In the genomic region with DNA sequence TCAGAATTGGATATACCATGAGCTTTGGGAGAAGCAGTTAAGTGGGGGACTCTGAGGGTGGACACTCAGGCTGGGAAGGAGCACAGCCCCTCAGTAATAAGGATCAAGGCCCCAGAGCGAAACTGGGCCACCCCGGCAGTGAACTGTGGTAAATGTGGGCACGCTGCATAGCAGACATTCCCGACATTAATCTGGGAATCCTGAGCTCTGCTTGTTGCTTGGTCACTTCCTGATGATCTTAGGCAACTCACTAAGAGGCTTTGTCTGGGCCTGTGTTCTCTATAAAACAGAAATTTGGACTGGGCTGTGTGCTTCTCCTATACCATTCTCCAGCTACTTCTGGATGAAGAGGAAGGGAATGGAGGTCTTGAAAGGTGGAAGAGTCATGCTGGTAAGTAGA, we compare ENCODE assay signal across 11 cellular contexts. TPM values are rescaled to one million over a fixed set of nuclear protein-coding genes. Genes with fewer than 3 reads are reported as not detected.
A peak's percentile ranks its signal among the peaks of the same experiment; 100 is the strongest.
DNase-seq lines count a peak whose midpoint lies in the region; ATAC-seq and TF ChIP-seq lines count a peak whose summit lies in the region.
"Had no signal": no experiment of that assay in that cellular context is flagged by ENCODE, and none has a peak within 500 bp of the region (broad histone marks: within the 10 kb centered on the region; RNA-seq: fewer than 3 reads in every experiment).

No MANE protein-coding gene starts in this region.

- ATAC-seq in GM21717 (IDR thresholded peaks at IDR 0.05; ENCODE audit: unreplicated experiment) (no peak), HG02759 (IDR thresholded peaks at IDR 0.05; ENCODE audit: unreplicated experiment) (no peak)
- ATAC-seq: SK-N-SH treated with all-trans-retinoic acid at 6 μM for 48 hours had no signal

- H3K4me3 Mint-ChIP-seq in H9, result no peak overlapping the region
- H3K4me3 Mint-ChIP-seq: central memory CD8-positive, alpha-beta T cell had no signal

- H2AFZ ChIP-seq in H9 (ENCODE audit: low read length), result no peak overlapping the region

- no peak overlapping the region for H2BK5ac ChIP-seq in H9 (ENCODE audit: insufficient read length, low read length)

- H2BK20ac ChIP-seq in H9 (ENCODE audit: low read depth, low read length, poor library complexity, severe bottlenecking), result no peak overlapping the region

- no peak overlapping the region for H3K4me2 ChIP-seq in H9 (ENCODE audit: insufficient read depth, insufficient read length, low read length)

- H3K4me1 ChIP-seq in H9 (ENCODE audit: insufficient read depth, low read length), result peaks cover 10% of the 10 kb centered on the region; the same call in 1 of the 2 replicates
- peaks cover 39% of the 10 kb centered on the region for H3K4me1 ChIP-seq in adipocyte (ENCODE audit: control insufficient read depth, insufficient read depth, low read length)
- peaks cover 6 to 81% (median 50%) of the 10 kb centered on the region in 6 donors for H3K4me1 ChIP-seq in spleen

- H3K9me3 ChIP-seq in H9 (ENCODE audit: control insufficient read depth, low read depth, low read length) (no peaks in the 10 kb centered on the region), adipocyte (ENCODE audit: control insufficient read depth, low read length) (no peaks in the 10 kb centered on the region), spleen (no peaks in the 10 kb centered on the region)
- H3K9me3 ChIP-seq: ovary had no signal

- DNase-seq in H9, result no peak
- peak; percentile 87 for DNase-seq in adipocyte (ENCODE audit: low read depth)
- DNase-seq in glomerular visceral epithelial cell (ENCODE audit: extremely low spot score), result peak; percentile 87
- DNase-seq in spleen, result no peak
- no peak for DNase-seq in NCI-H1417 treated with DMSO at 0.1 percent for 48 hours (lab: John Stamatoyannopoulos, UW)
- DNase-seq: NCI-H510A, ovary had no signal

- H4K20me1 ChIP-seq in H9 (ENCODE audit: control insufficient read depth, insufficient read depth, insufficient read length), result no peaks in the 10 kb centered on the region

- WGBS in H9 (ENCODE audit: extremely low coverage, insufficient read length, low lambda C conversion rate), result no CpG with 5 or more reads among the region's 4 CpGs
- WGBS in spleen, 5 donors, result 29 to 72% (median 63%) methylated on average over 4 of the region's 4 CpGs

- no peak overlapping the region for H3K4me3 ChIP-seq in adipocyte (ENCODE audit: low read length)
- H3K4me3 ChIP-seq in spleen, result no peak overlapping the region
- H3K4me3 ChIP-seq: ovary had no signal

- H3K36me3 ChIP-seq in adipocyte (ENCODE audit: control insufficient read depth, insufficient read depth, low read length, severe bottlenecking) (no peaks in the 10 kb centered on the region), spleen (peaks cover 0 to 21% (median 0%) of the 10 kb centered on the region in 6 donors)
- H3K36me3 ChIP-seq: ovary had no signal

- H3K27ac ChIP-seq in H9 (ENCODE audit: insufficient read length, low read depth, low read length), result no peak overlapping the region
- peak overlapping the region in 5 of 8 donors; percentile 3 to 71 (median 36) for H3K27ac ChIP-seq in spleen
- H3K27ac ChIP-seq: ovary had no signal

- H3T11ph ChIP-seq in H9 (ENCODE audit: low read length), result no peak overlapping the region

- H3K36me3 Mint-ChIP-seq in H9 (ENCODE audit: insufficient read depth in 1 of 3, low read depth in 3 of 3), result no peaks in the 10 kb centered on the region; a peak in 1 of 7 replicates

- no peak overlapping the region for H3K4ac ChIP-seq in H9 (ENCODE audit: low read depth, low read length)

- no peak overlapping the region for H3K56ac ChIP-seq in H9 (ENCODE audit: insufficient read length, low read depth, low read length)

- TF ChIP-seq POLR2A in spleen (IDR thresholded peaks at IDR 0.05), result no peak

- no peaks in the 10 kb centered on the region for H3K9me3 Mint-ChIP-seq in H9
- H3K9me3 Mint-ChIP-seq: central memory CD8-positive, alpha-beta T cell had no signal

- peaks cover 24 to 28% of the 10 kb centered on the region in 2 experiments for H3K4me1 Mint-ChIP-seq in H9

- TF ChIP-seq CTCF in H9 (conservative IDR thresholded peaks at IDR 0.05), result no peak
- TF ChIP-seq CTCF in spleen (IDR thresholded peaks at IDR 0.05 in 8 of 11, conservative IDR thresholded peaks at IDR 0.05 in 3 of 11), result no peak

- H4K5ac ChIP-seq in H9 (ENCODE audit: insufficient read length, low read depth, low read length), result no peak overlapping the region

- peaks cover 7% of the 10 kb centered on the region; the same call in 1 of the 2 replicates for H3K79me2 ChIP-seq in H9 (ENCODE audit: insufficient read depth, low read length)

- no peaks in the 10 kb centered on the region for H3K79me1 ChIP-seq in H9 (ENCODE audit: insufficient read depth, low read depth, low read length, poor library complexity, severe bottlenecking)

- no peak overlapping the region for H2BK15ac ChIP-seq in H9 (ENCODE audit: low read depth, low read length)

- intact Hi-C loops in spleen (cut with DNase I; ENCODE audit: low total_unique reads), result no loop called here

- no peak overlapping the region for H3K23ac ChIP-seq in H9 (ENCODE audit: insufficient read length, low read depth, low read length)

- no peak overlapping the region for H2BK12ac ChIP-seq in H9 (ENCODE audit: insufficient read length, low read depth, low read length)

- no peak overlapping the region for H2AK5ac ChIP-seq in H9 (ENCODE audit: insufficient read length, low read length)

- H4K91ac ChIP-seq in H9 (ENCODE audit: insufficient read length, low read depth, low read length), result no peak overlapping the region

- H3K9ac ChIP-seq in H9 (ENCODE audit: extremely low read depth, insufficient read length, low read length) (no peak overlapping the region), adipocyte (ENCODE audit: low read length) (no peak overlapping the region)

- peaks cover 9% of the 10 kb centered on the region for H3K23me2 ChIP-seq in H9 (ENCODE audit: insufficient read length, low read depth, low read length, poor library complexity, severe bottlenecking)

- H3K18ac ChIP-seq in H9 (ENCODE audit: insufficient read length, low read depth, low read length), result no peak overlapping the region

- H3K27ac Mint-ChIP-seq in H9, result peak overlapping the region; percentile 14 to 87 (median 77); a peak in 5 of 7 replicates

- H3K27me3 Mint-ChIP-seq in H9 (ENCODE audit: low read depth), result peaks cover 3% of the 10 kb centered on the region; the same call in 1 of the 2 replicates
- H3K27me3 Mint-ChIP-seq: central memory CD8-positive, alpha-beta T cell had no signal

- H3K27me3 ChIP-seq in H9 (ENCODE audit: insufficient read depth, low read length) (no peaks in the 10 kb centered on the region), adipocyte (replicated peaks; ENCODE audit: control insufficient read depth, insufficient read depth, low read length) (no peaks in the 10 kb centered on the region), spleen (replicated peaks in 1 of 7) (no peaks in the 10 kb centered on the region)
- H3K27me3 ChIP-seq: ovary had no signal

- H3K14ac ChIP-seq in H9 (ENCODE audit: insufficient read depth, low read length), result no peak overlapping the region; the same call in 1 of the 2 replicates

- no peak overlapping the region for H2BK120ac ChIP-seq in H9 (ENCODE audit: low read depth, low read length, poor library complexity, severe bottlenecking)

- H4K8ac ChIP-seq in H9 (replicated peaks; ENCODE audit: insufficient read length, low read depth, low read length), result no peak overlapping the region

RNA-seq across cellular contexts. Expression of gene TGFBRAP1, which starts 4.8 kb away (rescaled TPM):
- total RNA-seq in H9 (2021) (22.8 and 23.6 TPM in 2 replicates), spleen (10 to 100 TPM; 19.2 to 32.7 (median 24.0) TPM)
- polyA plus RNA-seq in spleen, result 1 to 10 TPM; 4.6 to 7.1 (median 4.7) TPM

RNA-seq across cellular contexts. Expression of gene C2orf49, which starts 12.6 kb away (rescaled TPM):
- total RNA-seq in H9 (2021) (17.1 and 18.8 TPM in 2 replicates), spleen (10 to 100 TPM; 13.7 to 33.7 (median 18.3) TPM)
- 1 to 10 TPM; 4.3 to 6.7 (median 6.4) TPM for polyA plus RNA-seq in spleen

Comparison
In these comparisons a context has a peak if more than half of its experiments do, and no peak if none do; other contexts are left out.
1. DNase-seq: peak in adipocyte (single experiment) and glomerular visceral epithelial cell (single experiment); none in H9 (single experiment), spleen (single experiment) and NCI-H1417 treated with DMSO at 0.1 percent for 48 hours (single experiment).